Comparison of ENCODE assay signal across 29 cellular contexts in the genomic region with DNA sequence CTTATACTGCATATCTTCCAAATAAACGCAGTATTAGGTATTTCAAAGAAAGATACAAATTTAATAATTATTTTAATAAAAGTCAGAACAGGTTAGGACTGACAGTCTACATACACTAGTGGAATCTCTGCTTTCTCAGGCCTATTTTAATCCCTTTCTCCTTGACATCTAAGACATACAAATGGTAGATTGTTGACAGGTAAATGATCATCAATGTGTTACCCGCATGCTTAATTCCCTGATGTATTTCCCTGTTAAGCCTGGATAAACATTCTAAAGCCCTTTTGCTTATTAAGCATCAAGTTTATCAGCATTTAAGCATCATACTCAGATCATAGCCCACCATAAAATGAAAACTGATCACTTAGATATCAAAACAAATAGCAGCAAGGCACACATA.
"Had no signal": no experiment of that assay in that cellular context is flagged by ENCODE, and none has a peak within 500 bp of the region (broad histone marks: within the 10 kb centered on the region; RNA-seq: fewer than 3 reads in every experiment).

No MANE protein-coding gene starts in this region.

- H3K4me3 ChIP-seq: colonic mucosa, coronary artery, dorsolateral prefrontal cortex, esophagus muscularis mucosa, esophagus squamous epithelium, gastrocnemius medialis, gastroesophageal sphincter, heart left ventricle, heart right ventricle had no signal

- H3K27ac ChIP-seq: colonic mucosa, coronary artery, dorsolateral prefrontal cortex, epithelial cell of prostate, esophagus muscularis mucosa, esophagus squamous epithelium, foreskin keratinocyte, gastrocnemius medialis, gastroesophageal sphincter, heart left ventricle, heart right ventricle had no signal

- H3K27me3 ChIP-seq: colonic mucosa, esophagus muscularis mucosa, esophagus squamous epithelium, foreskin keratinocyte, gastrocnemius medialis, gastroesophageal sphincter, heart left ventricle, heart right ventricle had no signal

- H3K4me3 Mint-ChIP-seq: dendritic cell treated with granulocyte-macrophage colony-stimulating factor and Interleukin-4, amounts not matched to agents 40 ng/mL and 50 ng/mL, for 4 days; effector memory CD8-positive, alpha-beta T cell; endodermal cell had no signal

- FAIRE-seq: colon, endometrium, endothelial cell of umbilical vein, frontal cortex had no signal

- H3K27me3 Mint-ChIP-seq: dendritic cell treated with granulocyte-macrophage colony-stimulating factor and Interleukin-4, amounts not matched to agents 40 ng/mL and 50 ng/mL, for 4 days; effector memory CD8-positive, alpha-beta T cell had no signal

- ATAC-seq: effector memory CD8-positive, alpha-beta T cell; esophagus mucosa; foreskin keratinocyte; gastrocnemius medialis; gastroesophageal sphincter; heart left ventricle; heart right ventricle had no signal

- H3K9me3 Mint-ChIP-seq: dendritic cell treated with granulocyte-macrophage colony-stimulating factor and Interleukin-4, amounts not matched to agents 40 ng/mL and 50 ng/mL, for 4 days; endodermal cell had no signal

- H3K36me3 ChIP-seq: colonic mucosa, esophagus muscularis mucosa, esophagus squamous epithelium, gastrocnemius medialis, gastroesophageal sphincter, heart left ventricle, heart right ventricle had no signal

- H3K27ac Mint-ChIP-seq: dendritic cell treated with granulocyte-macrophage colony-stimulating factor and Interleukin-4, amounts not matched to agents 40 ng/mL and 50 ng/mL, for 4 days; effector memory CD8-positive, alpha-beta T cell; endodermal cell had no signal

- DNase-seq: colonic mucosa; cortex of kidney; dermis blood vessel endothelial cell; dorsolateral prefrontal cortex; effector CD4-positive, alpha-beta T cell; effector CD8-positive, alpha-beta T cell; effector memory CD4-positive, alpha-beta T cell; effector memory CD8-positive, alpha-beta T cell; endodermal cell; erythroblast; esophagus squamous epithelium; foreskin fibroblast; foreskin keratinocyte; foreskin melanocyte; gastrocnemius medialis; glutamatergic neuron; head of caudate nucleus; heart left ventricle; heart right ventricle had no signal

- H3K9me3 ChIP-seq: colonic mucosa, esophagus muscularis mucosa, esophagus squamous epithelium, gastrocnemius medialis, gastroesophageal sphincter, heart left ventricle, heart right ventricle had no signal
